In genomic region chr20:55597526-55597925, GRCh38 we compare ENCODE assay signal across 8 cellular contexts.
"Had no signal": no experiment of that assay in that cellular context is flagged by ENCODE, and none has a peak within 500 bp of the region (broad histone marks: within the 10 kb centered on the region; RNA-seq: fewer than 3 reads in every experiment).

No MANE protein-coding gene starts in this region.

- H3K9ac ChIP-seq: GM23248 had no signal

- H3K4me1 ChIP-seq: HAP-1 had no signal

- FAIRE-seq: HepG2 had no signal

- H3K4me3 ChIP-seq: GM23248, HAP-1 had no signal

- ATAC-seq: HCT116, HepG2 had no signal

- H3K36me3 ChIP-seq: HAP-1 had no signal

- H3K27ac ChIP-seq: GM23248, HL-60 had no signal

- DNase-seq: GM23248, GOT3, H7, HFFc6 had no signal

- H3K9me3 ChIP-seq: HAP-1 had no signal
